Comparison of ENCODE assay signal across 5 cellular contexts in genomic region chr20:31426891-31427551, GRCh38. TPM values are rescaled to one million over a fixed set of nuclear protein-coding genes. Genes with fewer than 3 reads are reported as not detected.
"Had no signal": no experiment of that assay in that cellular context is flagged by ENCODE, and none has a peak within 500 bp of the region (broad histone marks: within the 10 kb centered on the region; RNA-seq: fewer than 3 reads in every experiment).

No MANE protein-coding gene starts in this region.

RNA-seq across cellular contexts. Expression of gene DEFB123, which starts 13.4 kb away (rescaled TPM):
- total RNA-seq: HepG2, HT-29, HT1080, IMR-90, K562 had no signal

RNA-seq across cellular contexts. Expression of gene DEFB121, which starts 21.0 kb away (rescaled TPM):
- total RNA-seq: HepG2, HT-29, HT1080, IMR-90, K562 had no signal

RNA-seq across cellular contexts. Expression of gene DEFB119, which starts 36.6 kb away (rescaled TPM):
- total RNA-seq: HepG2, HT-29, HT1080, IMR-90, K562 had no signal

RNA-seq across cellular contexts. Expression of gene DEFB124, which starts 47.9 kb away (rescaled TPM):
- total RNA-seq: HepG2, HT-29, HT1080, IMR-90, K562 had no signal

RNA-seq across cellular contexts. Expression of gene REM1, which starts 48.1 kb away (rescaled TPM):
- total RNA-seq: HepG2, HT-29, HT1080, IMR-90, K562 had no signal
